Comparison of ENCODE assay signal across 19 cellular contexts in genomic region chr17:63138713-63139112, GRCh38.
DNase-seq lines count a peak whose midpoint lies in the region; ATAC-seq and TF ChIP-seq lines count a peak whose summit lies in the region.
"Had no signal": no experiment of that assay in that cellular context is flagged by ENCODE, and none has a peak within 500 bp of the region (broad histone marks: within the 10 kb centered on the region; RNA-seq: fewer than 3 reads in every experiment).

No MANE protein-coding gene starts in this region.

- no peaks in the 10 kb centered on the region for H3K9me2 ChIP-seq in SK-N-SH

- H3K27me3 Mint-ChIP-seq in stimulated activated memory B cell treated with anti-CD40 and anti-IgM and Interleukin-4, amounts not matched to agents 10 μg/mL and 1 μg/mL and 100 μg/mL, for 72 hours = no peaks in the 10 kb centered on the region
- H3K27me3 Mint-ChIP-seq: activated CD4-positive, alpha-beta memory T cell treated with anti-CD3 and anti-CD28 coated beads, Interleukin-2, amount 10 ng/mL, durations not matched to agents 7 days and 5 days; stimulated activated naive CD8-positive, alpha-beta T cell treated with anti-CD3 and anti-CD28 coated beads, Interleukin-15, Interleukin-2, amounts not matched to agents 100 ng/mL and 50 ng/mL, for 24 hours had no signal

- H3K4me2 ChIP-seq in SK-N-SH = no peak overlapping the region

- H4K20me1 ChIP-seq in SK-N-SH (ENCODE audit: insufficient read depth) = no peaks in the 10 kb centered on the region

- H3K27ac ChIP-seq in SK-N-SH (ENCODE audit: low read depth in 2 of 2, low read length in 1 of 2) (peak overlapping the region in 1 of 2 experiments; percentile 25; a peak in 1 of 4 replicates), testis (no peak overlapping the region)
- H3K27ac ChIP-seq: esophagus muscularis mucosa, Peyer's patch had no signal

- H3F3A ChIP-seq in SK-N-SH (replicated peaks; ENCODE audit: insufficient read depth) = peaks cover 31% of the 10 kb centered on the region

- intact Hi-C loops in testis (cut with DNase I; ENCODE audit: low total_unique reads) = no loop called here

- WGBS in SK-N-SH (ENCODE audit: low lambda C conversion rate) = 92% methylated on average over 3 of the region's 3 CpGs
- WGBS in testis, 2 donors = 66 to 79% methylated on average over 3 of the region's 3 CpGs

- H3K36me3 ChIP-seq in SK-N-SH (replicated peaks in 1 of 2; ENCODE audit: control insufficient read depth in 1 of 2, insufficient read depth in 2 of 2, low read length in 1 of 2) (peaks cover 3 to 14% of the 10 kb centered on the region in 2 experiments), testis (ENCODE audit: low read depth, missing control alignments) (no peaks in the 10 kb centered on the region)
- H3K36me3 ChIP-seq: esophagus muscularis mucosa, Peyer's patch had no signal

- H3K9me3 ChIP-seq in SK-N-SH (no peaks in the 10 kb centered on the region), testis (no peaks in the 10 kb centered on the region)
- H3K9me3 ChIP-seq: esophagus muscularis mucosa, Peyer's patch had no signal

- peaks cover 0 to 2% of the 10 kb centered on the region in 2 experiments; a peak in 2 of 4 replicates for H3K4me1 ChIP-seq in SK-N-SH (ENCODE audit: control insufficient read depth in 1 of 2, insufficient read depth in 2 of 2, low read depth in 1 of 2, low read length in 1 of 2)
- peaks cover 10% of the 10 kb centered on the region for H3K4me1 ChIP-seq in testis
- H3K4me1 ChIP-seq: Peyer's patch had no signal

- no peak for TF ChIP-seq POLR2A in testis (IDR thresholded peaks at IDR 0.05)

- no peaks in the 10 kb centered on the region for H3K9me3 Mint-ChIP-seq in stimulated activated memory B cell treated with anti-CD40 and anti-IgM and Interleukin-4, amounts not matched to agents 10 μg/mL and 1 μg/mL and 100 μg/mL, for 72 hours
- H3K9me3 Mint-ChIP-seq: activated CD4-positive, alpha-beta memory T cell treated with anti-CD3 and anti-CD28 coated beads, Interleukin-2, amount 10 ng/mL, durations not matched to agents 7 days and 5 days; activated naive CD4-positive, alpha-beta T cell treated with anti-CD3 and anti-CD28 coated beads, Interleukin-2, amount 50 U/mL, for 72 hours; stimulated activated naive CD8-positive, alpha-beta T cell treated with anti-CD3 and anti-CD28 coated beads, Interleukin-15, Interleukin-2, amounts not matched to agents 100 ng/mL and 50 ng/mL, for 24 hours had no signal

- H3K9ac ChIP-seq in SK-N-SH = no peak overlapping the region

- no peak for TF ChIP-seq RAD21 in SK-N-SH (IDR thresholded peaks at IDR 0.05; ENCODE audit: low read length)

- TF ChIP-seq CTCF in SK-N-SH (IDR thresholded peaks at IDR 0.05) = no peak
- TF ChIP-seq CTCF in testis (IDR thresholded peaks at IDR 0.05) = no peak

- CTCF ChIA-PET in SK-N-SH (lab: Yijun Ruan, JAX) = interaction anchor here (1.6 to 3.6 kb wide), 3 partner anchors 12 to 57 kb away, joined by 6 to 16 read pairs (median 9); no protein-coding TSS in a partner anchor

- POLR2A ChIA-PET in SK-N-SH (lab: Yijun Ruan, JAX) = no interaction called here

- no peak for TF ChIP-seq EP300 in SK-N-SH (IDR thresholded peaks at IDR 0.05; ENCODE audit: borderline replicate concordance in 1 of 2, low read depth in 1 of 2, low read length in 1 of 2)

- H3K4me3 ChIP-seq in SK-N-SH (ENCODE audit: low read depth in 2 of 2, low read length in 1 of 2) (no peak overlapping the region), testis (no peak overlapping the region)
- H3K4me3 ChIP-seq: esophagus muscularis mucosa, Peyer's patch had no signal

- DNase-seq in SK-N-SH = no peak
- DNase-seq in OCI-M1 (lab: John Stamatoyannopoulos, UW) = peak; percentile 51
- DNase-seq in inferior parietal cortex (ENCODE audit: extremely low spot score) = peak; percentile 26
- DNase-seq in testis = no peak
- no peak for DNase-seq in NCI-H774 (lab: John Stamatoyannopoulos, UW)
- DNase-seq: ACHN; activated CD4-positive, alpha-beta memory T cell treated with anti-CD3 and anti-CD28 coated beads, Interleukin-2, amount 10 ng/mL, durations not matched to agents 7 days and 5 days; activated T-cell treated with anti-CD3 and anti-CD28 coated beads, Interleukin-2, amount 50 U/mL, for 48 hours; NCI-H1105 treated with DMSO at 0.1 percent for 48 hours; NCI-H2171; occipital lobe; Peyer's patch; right cardiac atrium had no signal

- no peak overlapping the region for H2AFZ ChIP-seq in SK-N-SH (ENCODE audit: low read depth)

- peaks cover 57% of the 10 kb centered on the region for H3K79me2 ChIP-seq in SK-N-SH (ENCODE audit: insufficient read depth)

- ATAC-seq in SK-N-SH treated with all-trans-retinoic acid at 6 μM for 48 hours (peak; percentile 50), HG02763 (IDR thresholded peaks at IDR 0.05; ENCODE audit: unreplicated experiment) (no peak)
- ATAC-seq in stimulated activated memory B cell treated with anti-CD40 and anti-IgM and Interleukin-4, amounts not matched to agents 10 μg/mL and 1 μg/mL and 100 μg/mL, for 72 hours = no peak
- ATAC-seq: activated naive CD4-positive, alpha-beta T cell treated with anti-CD3 and anti-CD28 coated beads, Interleukin-2, amount 50 U/mL, for 72 hours; right cardiac atrium had no signal

- H3K36me3 Mint-ChIP-seq in stimulated activated memory B cell treated with anti-CD40 and anti-IgM and Interleukin-4, amounts not matched to agents 10 μg/mL and 1 μg/mL and 100 μg/mL, for 72 hours = no peaks in the 10 kb centered on the region
- H3K36me3 Mint-ChIP-seq: activated naive CD4-positive, alpha-beta T cell treated with anti-CD3 and anti-CD28 coated beads, Interleukin-2, amount 50 U/mL, for 72 hours had no signal

- peaks cover 12% of the 10 kb centered on the region for H3K4me1 Mint-ChIP-seq in stimulated activated memory B cell treated with anti-CD40 and anti-IgM and Interleukin-4, amounts not matched to agents 10 μg/mL and 1 μg/mL and 100 μg/mL, for 72 hours

- peak overlapping the region; percentile 61 for H3K27ac Mint-ChIP-seq in stimulated activated memory B cell treated with anti-CD40 and anti-IgM and Interleukin-4, amounts not matched to agents 10 μg/mL and 1 μg/mL and 100 μg/mL, for 72 hours
- H3K27ac Mint-ChIP-seq: activated CD4-positive, alpha-beta memory T cell treated with anti-CD3 and anti-CD28 coated beads, Interleukin-2, amount 10 ng/mL, durations not matched to agents 7 days and 5 days; activated naive CD4-positive, alpha-beta T cell treated with anti-CD3 and anti-CD28 coated beads, Interleukin-2, amount 50 U/mL, for 72 hours; stimulated activated naive CD8-positive, alpha-beta T cell treated with anti-CD3 and anti-CD28 coated beads, Interleukin-15, Interleukin-2, amounts not matched to agents 100 ng/mL and 50 ng/mL, for 24 hours had no signal

- no peaks in the 10 kb centered on the region for H3K27me3 ChIP-seq in SK-N-SH (ENCODE audit: insufficient read depth)
- H3K27me3 ChIP-seq in testis = no peaks in the 10 kb centered on the region
- H3K27me3 ChIP-seq: esophagus muscularis mucosa, Peyer's patch had no signal

- no peak overlapping the region for H3K4me3 Mint-ChIP-seq in stimulated activated memory B cell treated with anti-CD40 and anti-IgM and Interleukin-4, amounts not matched to agents 10 μg/mL and 1 μg/mL and 100 μg/mL, for 72 hours
- H3K4me3 Mint-ChIP-seq: activated CD4-positive, alpha-beta memory T cell treated with anti-CD3 and anti-CD28 coated beads, Interleukin-2, amount 10 ng/mL, durations not matched to agents 7 days and 5 days; stimulated activated naive CD8-positive, alpha-beta T cell treated with anti-CD3 and anti-CD28 coated beads, Interleukin-15, Interleukin-2, amounts not matched to agents 100 ng/mL and 50 ng/mL, for 24 hours had no signal

TF ChIP-seq in SK-N-SH treated with all-trans-retinoic acid at 6 μM for 48 hours, 23 proteins besides CTCF, POLR2A, EP300 and RAD21 (continues in another document):
- no peak for TF ChIP-seq PATZ1 (CRISPR knock-in tag; IDR thresholded peaks at IDR 0.05; ENCODE audit: borderline replicate concordance)
- TF ChIP-seq ISL1 (CRISPR knock-in tag; IDR thresholded peaks at IDR 0.05) = peak; percentile 54; the same call in 1 of the 2 replicates

TF ChIP-seq in SK-N-SH, 30 proteins besides CTCF, POLR2A, EP300 and RAD21:
- TF ChIP-seq FOSL2 (IDR thresholded peaks at IDR 0.05; ENCODE audit: borderline replicate concordance, low read depth) = no peak
TF ChIP-seq in SK-N-SH: peak in this region for 0.

Comparison
In these comparisons a context has a peak if more than half of its experiments do, and no peak if none do; other contexts are left out.
1. DNase-seq: peak in OCI-M1 (single experiment) and inferior parietal cortex (single experiment); none in SK-N-SH (single experiment), testis (single experiment) and NCI-H774 (single experiment).